Comparison of ENCODE assay signal across 8 cellular contexts in genomic region chr1:28518745-28519341, GRCh38. TPM values are rescaled to one million over a fixed set of nuclear protein-coding genes. Genes with fewer than 3 reads are reported as not detected.
DNase-seq lines count a peak whose midpoint lies in the region; ATAC-seq and TF ChIP-seq lines count a peak whose summit lies in the region.

No MANE protein-coding gene starts in this region.

- WGBS in neuronal stem cell (ENCODE audit: extremely low coverage in 2 of 2, insufficient read length in 2 of 2, insufficient replicate concordance in 1 of 2), 2 donors, result no CpG with 5 or more reads among the region's 21 CpGs

- H3K18ac ChIP-seq in neuronal stem cell (ENCODE audit: low read length), result peak overlapping the region; percentile 0

- peak overlapping the region; percentile 73 for H3K9ac ChIP-seq in endocrine pancreas (ENCODE audit: control insufficient read depth, insufficient read depth, low read length)
- peak overlapping the region; percentile 71 for H3K9ac ChIP-seq in neuronal stem cell (ENCODE audit: low read depth, low read length, poor library complexity)

- TF ChIP-seq CTCF in GM10248 (IDR thresholded peaks at IDR 0.05; ENCODE audit: control extremely low read depth, extremely low read depth, low read depth, missing control alignments), result no peak

- peak overlapping the region; percentile 49 for H3K27ac ChIP-seq in neuronal stem cell (replicated peaks; ENCODE audit: low read length)

- no peak overlapping the region for H2BK5ac ChIP-seq in neuronal stem cell (ENCODE audit: low read length)

- peak overlapping the region; percentile 70 for H3K4me2 ChIP-seq in neuronal stem cell (ENCODE audit: insufficient read depth, low read length, poor library complexity, severe bottlenecking)

- no peaks in the 10 kb centered on the region for H3K27me3 Mint-ChIP-seq in T-helper 17 cell

- no peak overlapping the region for H2BK12ac ChIP-seq in neuronal stem cell (ENCODE audit: low read length)

- H3K4me3 ChIP-seq in endocrine pancreas (ENCODE audit: control insufficient read depth, insufficient read depth, low read length) (peak overlapping the region; percentile 57), neuronal stem cell (ENCODE audit: low read length in 2 of 2) (peak overlapping the region; percentile 73 to 94)

- CTCF ChIA-PET in GM10248 (lab: Yijun Ruan, JAX), result interaction anchor here (0.6 to 3.5 kb wide), 8 partner anchors 10 to 130 kb away, joined by 3 to 25 read pairs (median 4); partner anchors contain the start of genes RCC1, RNU11 and TRNAU1AP

- H4K91ac ChIP-seq in neuronal stem cell (ENCODE audit: low read depth, low read length, poor library complexity), result no peak overlapping the region

- no peaks in the 10 kb centered on the region for H3K27me3 ChIP-seq in endocrine pancreas (ENCODE audit: control insufficient read depth, insufficient read depth, low read length)
- H3K27me3 ChIP-seq in neuronal stem cell (ENCODE audit: control insufficient read depth in 3 of 3, insufficient read depth in 3 of 3, low read depth in 1 of 3, low read length in 3 of 3), result no peaks in the 10 kb centered on the region

- peaks cover 33% of the 10 kb centered on the region for H3K4me1 Mint-ChIP-seq in T-helper 17 cell

- H3K4ac ChIP-seq in neuronal stem cell (ENCODE audit: low read length), result no peak overlapping the region

- ATAC-seq in HG02885 (IDR thresholded peaks at IDR 0.05; ENCODE audit: poor library complexity, unreplicated experiment) (peak; percentile 7), T-helper 17 cell (no peak), HG02610 (IDR thresholded peaks at IDR 0.05; ENCODE audit: unreplicated experiment) (no peak)

- no peaks in the 10 kb centered on the region for H3K4me1 ChIP-seq in endocrine pancreas (ENCODE audit: control insufficient read depth, insufficient read depth, low read length)
- peaks cover 6 to 7% of the 10 kb centered on the region in 2 donors for H3K4me1 ChIP-seq in neuronal stem cell (ENCODE audit: control insufficient read depth in 2 of 2, insufficient read depth in 1 of 2, low read depth in 1 of 2, low read length in 2 of 2)

- H3K79me1 ChIP-seq in neuronal stem cell (ENCODE audit: low read depth, low read length), result peaks cover 11% of the 10 kb centered on the region

- H2AK5ac ChIP-seq in neuronal stem cell (ENCODE audit: low read depth, low read length), result no peak overlapping the region

- no peak overlapping the region for H3K14ac ChIP-seq in neuronal stem cell (ENCODE audit: low read length)

- H3K27ac Mint-ChIP-seq in T-helper 17 cell, result peak overlapping the region; percentile 45

- DNase-seq in GM10248 (ENCODE audit: extremely low spot score), result peak; percentile 60
- DNase-seq in T-helper 17 cell, result no peak
- no peak for DNase-seq in neuronal stem cell (ENCODE audit: low spot score)
- no peak for DNase-seq in cerebellar cortex (ENCODE audit: low spot score)
- no peak for DNase-seq in COR-L47 (lab: John Stamatoyannopoulos, UW)

- peak overlapping the region; percentile 1 for H3K23ac ChIP-seq in neuronal stem cell (ENCODE audit: low read depth, low read length, poor library complexity)

- H3K4me3 Mint-ChIP-seq in T-helper 17 cell, result peak overlapping the region; percentile 89

- peak overlapping the region; percentile 96 for H2AFZ ChIP-seq in neuronal stem cell (ENCODE audit: low read length)

- POLR2A ChIA-PET in GM10248 (lab: Yijun Ruan, JAX), result interaction anchor here (0.7 to 2.1 kb wide), 3 partner anchors 63 to 130 kb away, joined by 3 to 10 read pairs (median 5); partner anchors contain the start of gene RNU11

- H2BK120ac ChIP-seq in neuronal stem cell (ENCODE audit: low read depth, low read length), result no peak overlapping the region

- H3K36me3 ChIP-seq in endocrine pancreas (ENCODE audit: control insufficient read depth, insufficient read depth, low read length), result no peaks in the 10 kb centered on the region
- peaks cover 3 to 33% of the 10 kb centered on the region in 2 donors for H3K36me3 ChIP-seq in neuronal stem cell (replicated peaks in 1 of 2; ENCODE audit: control insufficient read depth in 2 of 2, insufficient read depth in 2 of 2, low read length in 2 of 2)

- no peak overlapping the region for H2BK15ac ChIP-seq in neuronal stem cell (ENCODE audit: low read length)

- H4K8ac ChIP-seq in neuronal stem cell (ENCODE audit: low read depth, low read length), result no peak overlapping the region

- peaks cover 3% of the 10 kb centered on the region for H3K36me3 Mint-ChIP-seq in T-helper 17 cell (ENCODE audit: low read depth)

- H3K9me3 ChIP-seq in T-helper 17 cell (ENCODE audit: control insufficient read depth, low read length, poor library complexity, severe bottlenecking) (no peaks in the 10 kb centered on the region), endocrine pancreas (ENCODE audit: control insufficient read depth, low read length) (no peaks in the 10 kb centered on the region), neuronal stem cell (replicated peaks in 1 of 2; ENCODE audit: control insufficient read depth in 2 of 2, insufficient read depth in 1 of 2, low read depth in 1 of 2, low read length in 2 of 2) (no peaks in the 10 kb centered on the region)

RNA-seq across cellular contexts. Expression of gene RCC1, which starts 13.0 kb away (rescaled TPM):
- 10 to 100 TPM; 10.7 to 15.1 TPM for total RNA-seq in T-helper 17 cell
- 43.1 TPM for polyA plus RNA-seq in neuronal stem cell (2013, experiment 1 of 2)
- polyA plus RNA-seq in neuronal stem cell (2013, experiment 2 of 2), result 42.3 TPM

RNA-seq across cellular contexts. Expression of gene TRNAU1AP, which starts 34.0 kb away (rescaled TPM):
- 10 to 100 TPM; 24.5 to 27.9 TPM for total RNA-seq in T-helper 17 cell
- 27.6 TPM for polyA plus RNA-seq in neuronal stem cell (2013, experiment 1 of 2)
- 26.0 TPM for polyA plus RNA-seq in neuronal stem cell (2013, experiment 2 of 2)
